ENCODE assay signal across 8 cellular contexts in the genomic region with DNA sequence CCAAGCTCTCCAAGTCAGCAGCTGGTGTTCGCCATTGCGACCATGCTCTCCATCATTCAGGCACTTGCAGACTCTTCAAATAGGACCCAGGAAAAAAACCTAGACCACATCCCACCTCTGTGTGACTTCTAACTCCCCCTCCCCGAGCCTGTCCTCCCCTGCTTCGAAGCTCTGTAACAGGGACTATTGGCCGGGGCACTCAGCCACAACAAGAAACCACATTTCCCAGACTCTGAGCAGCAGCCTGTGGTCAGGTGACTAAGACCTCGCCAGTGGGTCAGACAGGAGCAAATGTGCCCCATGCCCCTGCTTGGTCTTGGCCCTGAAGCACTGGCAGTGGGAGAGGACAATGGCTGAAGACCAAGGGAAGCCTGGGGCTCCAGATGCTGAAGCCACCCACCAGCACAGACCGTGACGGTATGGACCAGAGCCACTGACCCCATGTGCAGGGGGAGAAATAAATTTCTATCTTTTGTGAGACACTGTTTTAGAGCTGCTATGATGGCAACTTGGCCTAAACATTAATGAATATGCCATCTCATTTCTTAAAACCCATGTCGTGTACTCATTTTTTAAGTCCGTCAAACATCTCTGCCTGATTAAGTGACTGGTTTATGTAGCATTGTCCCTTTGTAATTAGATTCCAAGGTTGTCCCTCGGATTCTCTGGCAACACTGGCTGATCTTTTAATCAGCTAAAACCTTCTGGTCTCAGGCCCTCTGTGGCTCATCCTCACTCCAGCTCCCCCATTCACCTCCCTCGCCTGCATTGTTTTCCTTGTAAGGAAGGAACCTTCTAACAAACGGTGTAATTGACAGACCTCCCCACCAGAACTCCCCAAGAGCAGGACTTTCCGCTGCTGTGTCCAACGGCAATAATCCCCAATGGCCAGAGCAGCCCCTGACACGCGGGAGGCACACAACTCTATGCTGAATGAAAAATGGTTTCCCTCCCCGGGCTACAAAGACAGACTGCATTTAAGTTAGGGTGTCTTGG.
A peak's percentile ranks its signal among the peaks of the same experiment; 100 is the strongest.
DNase-seq lines count a peak whose midpoint lies in the region; ATAC-seq and TF ChIP-seq lines count a peak whose summit lies in the region.

No MANE protein-coding gene starts in this region.

- peaks cover 2% of the 10 kb centered on the region for H3K9me3 Mint-ChIP-seq in Caco-2 (ENCODE audit: unreplicated experiment)

- DNase-seq in Caco-2 = no peak
- DNase-seq in HK-2 (ENCODE audit: unreplicated experiment) = peak; percentile 62
- peak; percentile 63 for DNase-seq in astrocyte of the cerebellum (ENCODE audit: low read depth)
- peak; percentile 35 for DNase-seq in sciatic nerve (ENCODE audit: low spot score)
- no peak for DNase-seq in NCI-H2107 treated with DMSO at 0.1 percent for 48 hours (lab: John Stamatoyannopoulos, UW; ENCODE audit: unreplicated experiment)

- peaks cover 86% of the 10 kb centered on the region for H3K36me3 Mint-ChIP-seq in Caco-2 (ENCODE audit: insufficient read depth, unreplicated experiment)

- intact Hi-C loops in Caco-2 (cut with micrococcal nuclease; ENCODE audit: unreplicated experiment) = no loop called here
- intact Hi-C loops in sciatic nerve (cut with DNase I) = no loop called here

- ATAC-seq in GM19455 (IDR thresholded peaks at IDR 0.05; ENCODE audit: unreplicated experiment) (peak; percentile 37), sciatic nerve (no peak), HG03439 (IDR thresholded peaks at IDR 0.05; ENCODE audit: unreplicated experiment) (no peak), HG03025 (IDR thresholded peaks at IDR 0.05; ENCODE audit: low FRiP score, unreplicated experiment) (no peak)

- TF ChIP-seq CTCF in Caco-2 (IDR thresholded peaks at IDR 0.05; ENCODE audit: insufficient read depth in 1 of 2, low read depth in 1 of 2, low read length in 1 of 2, severe bottlenecking in 1 of 2, unreplicated experiment in 1 of 2) (no peak), astrocyte of the cerebellum (IDR thresholded peaks at IDR 0.05; ENCODE audit: low read depth, low read length, missing control alignments) (no peak)

- in situ Hi-C loops in astrocyte of the cerebellum (cut with HindIII; ENCODE audit: low sequenced_read_pairs) = no loop called here

- no peak overlapping the region for H3K4me3 Mint-ChIP-seq in Caco-2 (ENCODE audit: unreplicated experiment)

- H3K27me3 Mint-ChIP-seq in Caco-2 (ENCODE audit: insufficient read depth, unreplicated experiment) = no peaks in the 10 kb centered on the region

- peaks cover 35% of the 10 kb centered on the region for H3K4me1 Mint-ChIP-seq in Caco-2 (ENCODE audit: low read depth, unreplicated experiment)

- no peaks in the 10 kb centered on the region for H3K27me3 ChIP-seq in Caco-2 (replicated peaks; ENCODE audit: control insufficient read depth, insufficient read depth, low read length)

- no peak overlapping the region for H3K4me3 ChIP-seq in Caco-2 (ENCODE audit: low read depth, low read length)
- H3K4me3 ChIP-seq in astrocyte of the cerebellum (ENCODE audit: low read depth, low read length) = no peak overlapping the region

- BruUV-seq in Caco-2 (replicated peaks; lab: Mats Ljungman, UMichigan) = no TSS peak

- H3K27ac Mint-ChIP-seq in Caco-2 (ENCODE audit: unreplicated experiment) = peak overlapping the region; percentile 80

- CTCF ChIA-PET in Caco-2 (lab: Charles Lee) = no interaction called here

- no peaks in the 10 kb centered on the region for H3K9me3 ChIP-seq in Caco-2

- peaks cover 7% of the 10 kb centered on the region for H3K36me3 ChIP-seq in Caco-2 (ENCODE audit: control insufficient read depth, insufficient read depth, low read length)

- POLR2A ChIA-PET in Caco-2 (lab: Charles Lee) = no interaction called here

- peaks cover under 1% of the 10 kb centered on the region; the same call in 1 of the 2 replicates for H3K4me1 ChIP-seq in Caco-2

Comparison
In these comparisons a context has a peak if more than half of its experiments do, and no peak if none do; other contexts are left out.
1. DNase-seq: peak in HK-2 (single experiment), astrocyte of the cerebellum (single experiment) and sciatic nerve (single experiment); none in Caco-2 (0 of 2) and NCI-H2107 treated with DMSO at 0.1 percent for 48 hours (single experiment).